In the genomic region with DNA sequence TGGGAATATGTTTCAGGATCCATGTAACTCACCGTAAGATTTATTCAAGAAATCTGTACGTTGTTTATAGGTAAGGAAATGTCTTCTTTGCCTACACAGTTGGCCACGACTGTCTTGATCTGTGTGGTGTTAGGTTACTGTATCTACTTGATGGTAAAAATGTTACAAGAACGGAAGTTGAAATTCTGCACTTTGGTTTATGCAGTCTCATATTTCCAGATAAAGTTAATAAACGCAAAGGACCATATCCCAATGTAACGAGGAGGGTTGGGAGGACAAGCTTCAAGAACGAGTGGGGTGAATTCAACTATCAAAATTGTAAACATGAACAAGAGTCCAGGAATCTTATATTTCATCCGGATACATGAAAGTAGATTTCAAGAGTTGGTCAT, we compare ENCODE assay signal across 8 cellular contexts. TPM values are rescaled to one million over a fixed set of nuclear protein-coding genes. Genes with fewer than 3 reads are reported as not detected.
DNase-seq lines count a peak whose midpoint lies in the region; ATAC-seq and TF ChIP-seq lines count a peak whose summit lies in the region.

No MANE protein-coding gene starts in this region.

- H3K27ac ChIP-seq in cardiac muscle cell, result peak overlapping the region; percentile 98

- H3K36me3 Mint-ChIP-seq in activated naive CD8-positive, alpha-beta T cell treated with anti-CD3 and anti-CD28 coated beads for 36 hours, result peaks cover 2% of the 10 kb centered on the region

- H3K4me1 Mint-ChIP-seq in activated naive CD8-positive, alpha-beta T cell treated with anti-CD3 and anti-CD28 coated beads for 36 hours, result peaks cover 32% of the 10 kb centered on the region

- intact Hi-C loops in left cardiac atrium (cut with DNase I), result loop anchor here in 1 of 2 donors (5.0 kb wide), 1 partner anchor 52 kb away; a partner anchor contains a TSS

- H3K4me1 ChIP-seq in cardiac muscle cell (ENCODE audit: low read depth), result peaks cover 10% of the 10 kb centered on the region

- H3K4me3 ChIP-seq in cardiac muscle cell, result peak overlapping the region; percentile 90

- peak; percentile 4 to 23 for DNase-seq in cardiac muscle cell (ENCODE audit: low read depth in 1 of 2, low spot score in 1 of 2)
- DNase-seq in left cardiac atrium, result no peak
- no peak for DNase-seq in activated naive CD8-positive, alpha-beta T cell treated with anti-CD3 and anti-CD28 coated beads for 36 hours
- DNase-seq in iris pigment epithelial cell (ENCODE audit: low read depth), result peak; percentile 60
- peak; percentile 28 for DNase-seq in superior temporal gyrus (ENCODE audit: extremely low spot score)
- no peak for DNase-seq in midbrain (lab: John Stamatoyannopoulos, UW)
- DNase-seq in GDM1 (lab: John Stamatoyannopoulos, UW), result no peak

- H3K36me3 ChIP-seq in cardiac muscle cell, result no peaks in the 10 kb centered on the region

- no peak for ATAC-seq in left cardiac atrium
- ATAC-seq in GM18505 (IDR thresholded peaks at IDR 0.05; ENCODE audit: unreplicated experiment), result no peak

- no peaks in the 10 kb centered on the region for H3K9me3 ChIP-seq in cardiac muscle cell (ENCODE audit: low read depth)

- TF ChIP-seq CTCF in cardiac muscle cell (IDR thresholded peaks at IDR 0.05; ENCODE audit: low read depth, low read length), result no peak

- no peaks in the 10 kb centered on the region for H3K27me3 ChIP-seq in cardiac muscle cell

- H3K27me3 Mint-ChIP-seq in activated naive CD8-positive, alpha-beta T cell treated with anti-CD3 and anti-CD28 coated beads for 36 hours, result no peaks in the 10 kb centered on the region

- no peak for TF ChIP-seq POLR2A in GM18505 (IDR thresholded peaks at IDR 0.05; ENCODE audit: borderline replicate concordance, extremely low read depth, insufficient read depth, insufficient read length)

- H3K9me3 Mint-ChIP-seq in activated naive CD8-positive, alpha-beta T cell treated with anti-CD3 and anti-CD28 coated beads for 36 hours, result no peaks in the 10 kb centered on the region

- peak overlapping the region; percentile 100 for H3K4me3 Mint-ChIP-seq in activated naive CD8-positive, alpha-beta T cell treated with anti-CD3 and anti-CD28 coated beads for 36 hours

- peak overlapping the region; percentile 99 for H3K27ac Mint-ChIP-seq in activated naive CD8-positive, alpha-beta T cell treated with anti-CD3 and anti-CD28 coated beads for 36 hours

RNA-seq across cellular contexts. Expression of a gene that starts 1.0 kb away (rescaled TPM):
- total RNA-seq in cardiac muscle cell (7.8 and 11.4 TPM in 2 replicates), left cardiac atrium (10 to 100 TPM; 13.0 to 14.5 TPM)
- 3.1 and 5.6 TPM in 2 replicates for polyA plus RNA-seq in cardiac muscle cell
- total RNA-seq in activated naive CD8-positive, alpha-beta T cell treated with anti-CD3 and anti-CD28 coated beads for 36 hours, result 10 to 100 TPM; 13.5 to 13.6 TPM

RNA-seq across cellular contexts. Expression of a gene that starts 50.6 kb away (rescaled TPM):
- total RNA-seq in cardiac muscle cell, result 127 and 148 TPM in 2 replicates
- 66.5 and 98.4 TPM in 2 replicates for polyA plus RNA-seq in cardiac muscle cell
- 10 to 100 TPM; 65.7 to 86.5 TPM for total RNA-seq in left cardiac atrium
- 100 to 1,000 TPM; 199 to 200 TPM for total RNA-seq in activated naive CD8-positive, alpha-beta T cell treated with anti-CD3 and anti-CD28 coated beads for 36 hours

RNA-seq across cellular contexts. Expression of a gene that starts 51.4 kb away (rescaled TPM):
- 27.6 and 33.0 TPM in 2 replicates for total RNA-seq in cardiac muscle cell
- polyA plus RNA-seq in cardiac muscle cell, result 41.3 and 51.2 TPM in 2 replicates
- 10 to 100 TPM; 30.5 to 33.2 TPM for total RNA-seq in left cardiac atrium
- 10 to 100 TPM; 50.1 to 57.1 TPM for total RNA-seq in activated naive CD8-positive, alpha-beta T cell treated with anti-CD3 and anti-CD28 coated beads for 36 hours

Comparison
In these comparisons a context has a peak if more than half of its experiments do, and no peak if none do; other contexts are left out.
1. DNase-seq: peak in cardiac muscle cell (2 of 2), iris pigment epithelial cell (single experiment) and superior temporal gyrus (single experiment); none in left cardiac atrium (single experiment), activated naive CD8-positive, alpha-beta T cell treated with anti-CD3 and anti-CD28 coated beads for 36 hours (single experiment), midbrain (single experiment) and GDM1 (single experiment).